Comparison of ENCODE assay signal across 8 cellular contexts in genomic region chr10:103192089-103192450, GRCh38. TPM values are rescaled to one million over a fixed set of nuclear protein-coding genes. Genes with fewer than 3 reads are reported as not detected.
DNase-seq lines count a peak whose midpoint lies in the region.

No MANE protein-coding gene starts in this region.

- no peaks in the 10 kb centered on the region for H3K9me3 ChIP-seq in ES-I3 (ENCODE audit: control insufficient read depth, insufficient read depth, low read length)
- no peaks in the 10 kb centered on the region for H3K9me3 ChIP-seq in HUES64 (ENCODE audit: insufficient read depth, low read depth, low read length)

- DNase-seq in astrocyte of the hippocampus (ENCODE audit: low read depth, low spot score) (peak; percentile 36), left kidney (ENCODE audit: low read depth, low spot score) (peak; percentile 18), superior temporal gyrus (ENCODE audit: extremely low spot score) (peak; percentile 46), NCI-H2081 (lab: John Stamatoyannopoulos, UW) (no peak), NOMO-1 (lab: John Stamatoyannopoulos, UW; ENCODE audit: unreplicated experiment in 2 of 2) (no peak), NCI-H2227 (lab: John Stamatoyannopoulos, UW; ENCODE audit: unreplicated experiment) (no peak)

- peak overlapping the region; percentile 89 for H3K27ac ChIP-seq in HUES64 (ENCODE audit: low read depth, low read length)

- peaks cover 20% of the 10 kb centered on the region for H3K4me1 ChIP-seq in ES-I3 (ENCODE audit: insufficient read depth, low read length)
- H3K4me1 ChIP-seq in HUES64 (ENCODE audit: insufficient read depth, low read length) = peaks cover 19% of the 10 kb centered on the region

- H3K4me3 ChIP-seq in HUES64 (ENCODE audit: low read length) = peak overlapping the region; percentile 95

- 4% methylated on average over 13 of the region's 14 CpGs for WGBS in HUES64

- H3K9ac ChIP-seq in ES-I3 (ENCODE audit: low read depth, low read length) (peak overlapping the region; percentile 96), HUES64 (ENCODE audit: low read depth, low read length) (peak overlapping the region; percentile 91)

- no peaks in the 10 kb centered on the region for H3K36me3 ChIP-seq in ES-I3 (ENCODE audit: insufficient read depth, low read length)
- no peaks in the 10 kb centered on the region for H3K36me3 ChIP-seq in HUES64 (ENCODE audit: insufficient read depth, low read length)

- peaks cover 12% of the 10 kb centered on the region for H3K27me3 ChIP-seq in HUES64 (ENCODE audit: insufficient read depth, low read length)

RNA-seq across cellular contexts. Expression of gene NT5C2, which starts 1.0 kb away (rescaled TPM):
- polyA plus RNA-seq in HUES64 (2013, experiment 1 of 2) = 39.7 TPM
- 40.6 TPM for polyA plus RNA-seq in HUES64 (2013, experiment 2 of 2)

RNA-seq across cellular contexts. Expression of gene RPEL1, which starts 53.6 kb away (rescaled TPM):
- not detected for polyA plus RNA-seq in HUES64 (2013, experiment 1 of 2)
- polyA plus RNA-seq in HUES64 (2013, experiment 2 of 2) = not detected

Comparison
In these comparisons a context has a peak if more than half of its experiments do, and no peak if none do; other contexts are left out.
1. DNase-seq: peak in astrocyte of the hippocampus (single experiment), left kidney (single experiment) and superior temporal gyrus (single experiment); none in NCI-H2081 (0 of 2), NOMO-1 (0 of 2) and NCI-H2227 (single experiment).